In genomic region chr3:179450901-179451334, GRCh38 we compare ENCODE assay signal across 1 cellular context.
A peak's percentile ranks its signal among the peaks of the same experiment; 100 is the strongest.
TF ChIP-seq lines count a peak whose summit lies in the region.

No MANE protein-coding gene starts in this region.

TF ChIP-seq in H1, 55 proteins besides CTCF, POLR2A, EP300 and RAD21 (continued from another document):
- no peak for TF ChIP-seq CHD7 (IDR thresholded peaks at IDR 0.05; ENCODE audit: insufficient replicate concordance, low read length)
- TF ChIP-seq RNF2 (IDR thresholded peaks at IDR 0.05; ENCODE audit: borderline replicate concordance, low read depth, low read length, missing control alignments, poor library complexity, severe bottlenecking) = peak; percentile 45
- 0 out of 2 replicates have a peak, but pooled peaks have one; percentile 17 for TF ChIP-seq MAX (IDR thresholded peaks at IDR 0.05)
- 0 out of 4 replicates have a peak, but pooled peaks of 1 of the 2 experiments have one; percentile 10 for TF ChIP-seq HDAC2 (IDR thresholded peaks at IDR 0.05; ENCODE audit: borderline replicate concordance in 1 of 2, low read depth in 2 of 2, low read length in 2 of 2)
- TF ChIP-seq TAF7 (optimal IDR thresholded peaks at IDR 0.05; ENCODE audit: borderline replicate concordance, low read depth, low read length) = no peak
- TF ChIP-seq SIX5 (IDR thresholded peaks at IDR 0.05; ENCODE audit: low read depth, low read length) = no peak
- peak; percentile 50; the same call in 1 of the 2 replicates for TF ChIP-seq SUZ12 (IDR thresholded peaks at IDR 0.05; ENCODE audit: low read length)
- no peak for TF ChIP-seq NRF1 (IDR thresholded peaks at IDR 0.05; ENCODE audit: low read depth, low read length)
- TF ChIP-seq CHD1 (IDR thresholded peaks at IDR 0.05; ENCODE audit: low read depth, low read length) = no peak
- peak; percentile 7 for TF ChIP-seq ASH2L (IDR thresholded peaks at IDR 0.05; ENCODE audit: low read length)
- TF ChIP-seq BACH1 (IDR thresholded peaks at IDR 0.05; ENCODE audit: low read length) = 0 out of 2 replicates have a peak, but pooled peaks have one; percentile 20
- TF ChIP-seq FOSL1 (IDR thresholded peaks at IDR 0.05; ENCODE audit: insufficient read depth, low read depth, low read length) = no peak
